ENCODE assay signal across 14 cellular contexts in the genomic region with DNA sequence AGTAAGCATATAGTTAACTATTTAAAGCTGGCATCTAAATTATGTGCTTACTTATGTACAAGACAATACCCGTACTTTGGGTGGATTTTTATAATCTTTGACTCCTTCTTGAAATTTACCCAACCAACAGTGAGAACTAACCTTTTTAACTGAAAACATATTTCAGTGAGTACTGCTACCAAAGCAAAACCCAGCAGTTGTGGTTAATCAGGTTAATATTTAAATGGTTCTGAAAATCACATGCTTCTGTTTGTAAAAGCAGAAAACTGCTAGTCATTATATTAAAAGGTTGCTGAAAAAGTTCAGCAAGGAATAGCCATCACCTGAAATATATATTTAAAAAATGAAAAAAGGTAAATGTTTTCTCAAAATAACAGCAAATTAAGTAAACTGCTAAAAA. TPM values are rescaled to one million over a fixed set of nuclear protein-coding genes. Genes with fewer than 3 reads are reported as not detected.
A peak's percentile ranks its signal among the peaks of the same experiment; 100 is the strongest.
DNase-seq lines count a peak whose midpoint lies in the region; ATAC-seq, FAIRE-seq and TF ChIP-seq lines count a peak whose summit lies in the region.
"Had no signal": no experiment of that assay in that cellular context is flagged by ENCODE, and none has a peak within 500 bp of the region (broad histone marks: within the 10 kb centered on the region; RNA-seq: fewer than 3 reads in every experiment).

No MANE protein-coding gene starts in this region.

- no peak overlapping the region for H3K4me2 ChIP-seq in osteoblast (ENCODE audit: insufficient read depth, low read length)

- DNase-seq in osteoblast (ENCODE audit: insufficient read length, low spot score, missing footprints) (no peak), omental fat pad (ENCODE audit: low spot score) (no peak), GM12891 (ENCODE audit: insufficient read length, low spot score) (no peak)
- DNase-seq: activated CD4-positive, alpha-beta T cell treated with anti-CD3 and anti-CD28 coated beads, Interleukin-2, amount 50 U/mL, for 1 hour; amniotic stem cell; colonic mucosa; Kasumi-1; NCI-H345; nucleus accumbens had no signal

- no peak overlapping the region for H3K4me3 ChIP-seq in osteoblast (ENCODE audit: insufficient read depth, low read length)
- H3K4me3 ChIP-seq: colonic mucosa, vagina had no signal

- peaks cover 100% of the 10 kb centered on the region for H3K79me2 ChIP-seq in osteoblast (ENCODE audit: insufficient read depth, low read length)

- no peak for TF ChIP-seq POLR2A in GM12891 (IDR thresholded peaks at IDR 0.05; ENCODE audit: low read depth, low read length)

- peaks cover 67% of the 10 kb centered on the region for H4K20me1 ChIP-seq in osteoblast (ENCODE audit: insufficient read depth, low read length)

- H3K27ac ChIP-seq in osteoblast (ENCODE audit: low read depth, low read length), result peak overlapping the region; percentile 2
- H3K27ac ChIP-seq: colonic mucosa, vagina had no signal

- H3K9me3 ChIP-seq in osteoblast (ENCODE audit: low read depth, low read length), result no peaks in the 10 kb centered on the region
- H3K9me3 ChIP-seq: colonic mucosa, vagina had no signal

- no peak overlapping the region for H2AFZ ChIP-seq in osteoblast (ENCODE audit: low read length)

- peaks cover 56% of the 10 kb centered on the region for H3K36me3 ChIP-seq in osteoblast (ENCODE audit: insufficient read depth, low read length)

- no peaks in the 10 kb centered on the region for H3K27me3 ChIP-seq in osteoblast (ENCODE audit: insufficient read depth, low read length)
- H3K27me3 ChIP-seq: colonic mucosa, vagina had no signal

- ATAC-seq in GM18511 (IDR thresholded peaks at IDR 0.05; ENCODE audit: unreplicated experiment) (peak; percentile 67), GM21529 (IDR thresholded peaks at IDR 0.05; ENCODE audit: unreplicated experiment) (peak; percentile 51), HG03432 (IDR thresholded peaks at IDR 0.05; ENCODE audit: unreplicated experiment) (peak; percentile 48), HG03045 (IDR thresholded peaks at IDR 0.05; ENCODE audit: unreplicated experiment) (no peak), omental fat pad (ENCODE audit: low FRiP score) (no peak)

- peaks cover 32% of the 10 kb centered on the region for H3K4me1 ChIP-seq in osteoblast (ENCODE audit: insufficient read depth, low read length)
- H3K4me1 ChIP-seq: colonic mucosa had no signal

- FAIRE-seq in GM12891 (lab: Jason Lieb, UNC), result no peak

- TF ChIP-seq CTCF in osteoblast (IDR thresholded peaks at IDR 0.05; ENCODE audit: extremely low read depth, low read depth, low read length) (no peak), omental fat pad (IDR thresholded peaks at IDR 0.05) (no peak)

TF ChIP-seq in GM12891, 5 proteins besides CTCF, POLR2A, EP300 and RAD21:
- no peak for TF ChIP-seq TAF1 (IDR thresholded peaks at IDR 0.05; ENCODE audit: low read depth, low read length)

RNA-seq across cellular contexts. Expression of a gene that starts 20.0 kb away (rescaled TPM):
- 390 and 426 TPM in 2 replicates for total RNA-seq in osteoblast
- total RNA-seq in omental fat pad, result 100 to 1,000 TPM; 349 to 519 (median 452) TPM
- polyA plus RNA-seq in GM12891 (2012; ENCODE audit: low read depth, missing spikeins), result 274 TPM

RNA-seq across cellular contexts. Expression of a gene that starts 46.6 kb away (rescaled TPM):
- total RNA-seq in osteoblast (64.1 and 71.9 TPM in 2 replicates), omental fat pad (10 to 100 TPM; 27.1 to 37.8 (median 35.1) TPM)
- polyA plus RNA-seq in GM12891 (2012; ENCODE audit: low read depth, missing spikeins), result 18.9 TPM

Comparison
In these comparisons a context has a peak if more than half of its experiments do, and no peak if none do; other contexts are left out.
1. ATAC-seq: peak in GM18511 (single experiment), GM21529 (single experiment) and HG03432 (single experiment); none in HG03045 (single experiment) and omental fat pad (single experiment).